26 cellular contexts compared by ENCODE assay signal in genomic region chr4:152822323-152822722, GRCh38.
"Had no signal": no experiment of that assay in that cellular context is flagged by ENCODE, and none has a peak within 500 bp of the region (broad histone marks: within the 10 kb centered on the region; RNA-seq: fewer than 3 reads in every experiment).

No MANE protein-coding gene starts in this region.

- H3K9me3 Mint-ChIP-seq: natural killer cell treated with Interleukin-12 subunit alpha and Interleukin-12 subunit beta and Interleukin-15 and Interleukin-18, amount 100 ng/mL, for 72 hours had no signal

- H3K4me3 Mint-ChIP-seq: natural killer cell treated with Interleukin-12 subunit alpha and Interleukin-12 subunit beta and Interleukin-15 and Interleukin-18, amount 100 ng/mL, for 72 hours; nephron progenitor cell; neural crest cell; stimulated activated effector memory CD8-positive, alpha-beta T cell treated with anti-CD3 and anti-CD28 coated beads, Interleukin-12 subunit alpha, Interleukin-12 subunit beta, amount 100 ng/mL, for 72 hours; stimulated activated naive B cell treated with anti-CD40 and anti-IgM and Interleukin-4, amounts not matched to agents 10 μg/mL and 1 μg/mL and 100 μg/mL, for 72 hours; stimulated activated naive CD8-positive, alpha-beta T cell treated with anti-CD3 and anti-CD28 coated beads, Interleukin-15, Interleukin-2, amounts not matched to agents 100 ng/mL and 50 ng/mL, for 24 hours had no signal

- H3K27ac Mint-ChIP-seq: natural killer cell treated with Interleukin-12 subunit alpha and Interleukin-12 subunit beta and Interleukin-15 and Interleukin-18, amount 100 ng/mL, for 72 hours; nephron progenitor cell; stimulated activated effector memory CD8-positive, alpha-beta T cell treated with anti-CD3 and anti-CD28 coated beads, Interleukin-12 subunit alpha, Interleukin-12 subunit beta, amount 100 ng/mL, for 72 hours; stimulated activated naive B cell treated with anti-CD40 and anti-IgM and Interleukin-4, amounts not matched to agents 10 μg/mL and 1 μg/mL and 100 μg/mL, for 72 hours; stimulated activated naive CD8-positive, alpha-beta T cell treated with anti-CD3 and anti-CD28 coated beads, Interleukin-15, Interleukin-2, amounts not matched to agents 100 ng/mL and 50 ng/mL, for 24 hours had no signal

- H3K4me1 Mint-ChIP-seq: nephron progenitor cell, neural crest cell had no signal

- H3K27ac ChIP-seq: neutrophil, pancreas, psoas muscle, right lobe of liver, sigmoid colon, stomach, thoracic aorta, thyroid gland, tibial nerve, upper lobe of left lung, vagina had no signal

- H3K36me3 Mint-ChIP-seq: natural killer cell treated with Interleukin-12 subunit alpha and Interleukin-12 subunit beta and Interleukin-15 and Interleukin-18, amount 100 ng/mL, for 72 hours; stimulated activated effector memory CD8-positive, alpha-beta T cell treated with anti-CD3 and anti-CD28 coated beads, Interleukin-12 subunit alpha, Interleukin-12 subunit beta, amount 100 ng/mL, for 72 hours had no signal

- H3K27me3 Mint-ChIP-seq: natural killer cell treated with Interleukin-12 subunit alpha and Interleukin-12 subunit beta and Interleukin-15 and Interleukin-18, amount 100 ng/mL, for 72 hours; stimulated activated naive B cell treated with anti-CD40 and anti-IgM and Interleukin-4, amounts not matched to agents 10 μg/mL and 1 μg/mL and 100 μg/mL, for 72 hours; stimulated activated naive CD8-positive, alpha-beta T cell treated with anti-CD3 and anti-CD28 coated beads, Interleukin-15, Interleukin-2, amounts not matched to agents 100 ng/mL and 50 ng/mL, for 24 hours had no signal

- DNase-seq: nephron progenitor cell; nucleus accumbens; pancreas; psoas muscle; right cardiac atrium; right lobe of liver; sigmoid colon; small intestine; stimulated activated CD4-positive, alpha-beta T cell treated with anti-CD3 and anti-CD28 coated beads, Interleukin-15, amount 100 ng/mL, for 24 hours; stimulated activated CD4-positive, alpha-beta T cell treated with anti-CD3 and anti-CD28 coated beads, Interleukin-2, amount 100 ng/mL, for 24 hours; stimulated activated CD4-positive, alpha-beta T cell treated with anti-CD3 and anti-CD28 coated beads, Interleukin-2, amount 100 ng/mL, for 48 hours; stimulated activated CD4-positive, alpha-beta T cell treated with anti-CD3 and anti-CD28 coated beads, Interleukin-4, amount 100 ng/mL, for 24 hours; stimulated activated naive B cell treated with anti-CD40 and anti-IgM and Interleukin-4, amounts not matched to agents 10 μg/mL and 1 μg/mL and 100 μg/mL, for 72 hours; stimulated activated naive CD4-positive, alpha-beta T cell treated with Interleukin-2 at 50 U/mL for 16 hours; stomach; thyroid gland; trophoblast cell; upper lobe of left lung had no signal

- ATAC-seq: natural killer cell treated with Interleukin-12 subunit alpha and Interleukin-12 subunit beta and Interleukin-15 and Interleukin-18, amount 100 ng/mL, for 72 hours; pancreas; psoas muscle; right cardiac atrium; right lobe of liver; stimulated activated effector memory CD8-positive, alpha-beta T cell treated with anti-CD3 and anti-CD28 coated beads, Interleukin-12 subunit alpha, Interleukin-12 subunit beta, amount 100 ng/mL, for 72 hours; stimulated activated naive B cell treated with anti-CD40 and anti-IgM and Interleukin-4, amounts not matched to agents 10 μg/mL and 1 μg/mL and 100 μg/mL, for 72 hours had no signal
